In the genomic region with DNA sequence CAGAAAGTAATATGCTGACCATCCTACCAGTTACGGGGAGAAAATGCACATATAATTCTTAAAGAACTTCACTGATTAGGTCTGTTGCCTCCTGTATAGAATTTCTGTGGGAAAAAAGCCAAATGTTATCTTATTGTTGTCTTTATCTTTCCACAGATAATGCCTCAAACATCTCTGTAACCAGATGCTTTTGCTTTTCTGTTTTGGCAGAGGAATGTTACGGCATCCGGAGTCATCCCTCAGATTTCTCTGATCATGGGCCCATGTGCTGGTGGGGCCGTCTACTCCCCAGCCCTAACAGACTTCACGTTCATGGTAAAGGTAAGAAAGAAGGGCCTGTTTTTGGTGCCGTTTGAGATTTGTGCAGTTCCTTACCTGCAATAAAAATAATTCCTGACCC, we compare ENCODE assay signal across 1 cellular context.
TF ChIP-seq lines count a peak whose summit lies in the region.

No MANE protein-coding gene starts in this region.

TF ChIP-seq in IMR-90, 13 proteins besides CTCF, POLR2A, EP300 and RAD21:
- no peak for TF ChIP-seq MXI1 (IDR thresholded peaks at IDR 0.05; ENCODE audit: borderline replicate concordance, low read depth, low read length)
- no peak for TF ChIP-seq CEBPB (IDR thresholded peaks at IDR 0.05; ENCODE audit: low read depth, low read length)
- no peak for TF ChIP-seq BHLHE40 (IDR thresholded peaks at IDR 0.05; ENCODE audit: low read depth, low read length)
- TF ChIP-seq, protein P1, sequence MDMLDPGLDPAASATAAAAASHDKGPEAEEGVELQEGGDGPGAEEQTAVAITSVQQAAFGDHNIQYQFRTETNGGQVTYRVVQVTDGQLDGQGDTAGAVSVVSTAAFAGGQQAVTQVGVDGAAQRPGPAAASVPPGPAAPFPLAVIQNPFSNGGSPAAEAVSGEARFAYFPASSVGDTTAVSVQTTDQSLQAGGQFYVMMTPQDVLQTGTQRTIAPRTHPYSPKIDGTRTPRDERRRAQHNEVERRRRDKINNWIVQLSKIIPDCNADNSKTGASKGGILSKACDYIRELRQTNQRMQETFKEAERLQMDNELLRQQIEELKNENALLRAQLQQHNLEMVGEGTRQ (IDR thresholded peaks at IDR 0.05; ENCODE audit: low read depth, low read length): no peak
- no peak for TF ChIP-seq FOS (IDR thresholded peaks at IDR 0.05; ENCODE audit: low read depth, low read length)
- TF ChIP-seq CHD1 (IDR thresholded peaks at IDR 0.05; ENCODE audit: low read depth, low read length): no peak
